ENCODE assay signal across 8 cellular contexts in the genomic region with DNA sequence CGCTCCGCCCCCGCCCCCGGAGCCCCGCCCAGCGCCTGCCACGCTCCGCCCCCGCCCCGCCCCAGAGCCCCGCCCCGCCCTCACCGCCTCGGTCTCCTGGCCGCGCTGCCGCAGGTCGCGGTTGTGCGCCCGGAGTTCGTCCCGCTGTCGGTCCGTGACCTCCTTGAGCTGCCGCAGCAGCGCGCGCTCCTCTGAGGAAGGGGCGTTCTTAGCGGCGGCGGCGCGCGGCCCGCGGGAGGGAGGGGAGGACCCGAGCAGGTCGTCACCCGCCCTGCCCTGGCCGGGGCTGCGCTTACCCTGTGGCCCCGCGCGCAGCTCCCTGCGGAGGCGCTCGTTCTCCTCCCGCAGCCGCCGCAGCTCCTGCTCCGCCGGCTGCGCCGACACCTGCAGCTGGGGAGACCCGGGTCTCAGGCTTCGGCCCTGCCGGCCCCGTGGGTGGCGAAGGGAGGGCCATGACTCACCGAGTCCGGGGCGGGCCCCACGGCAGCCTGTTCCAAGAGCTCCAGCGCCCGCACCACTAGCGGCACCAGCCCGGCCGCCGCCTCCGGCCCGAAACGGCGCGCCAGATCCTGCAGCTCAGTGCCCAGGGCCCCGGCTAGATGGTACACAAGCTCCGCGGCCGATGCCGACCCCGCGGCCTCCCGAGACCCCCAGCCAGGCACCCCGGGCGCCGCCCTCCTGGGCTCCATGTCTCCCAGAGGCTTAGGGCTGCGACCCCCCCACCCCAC. TPM values are rescaled to one million over a fixed set of nuclear protein-coding genes. Genes with fewer than 3 reads are reported as not detected.
DNase-seq lines count a peak whose midpoint lies in the region; ATAC-seq and FAIRE-seq lines count a peak whose summit lies in the region.

No MANE protein-coding gene starts in this region.

- peak overlapping the region; percentile 53 for H3K4me3 Mint-ChIP-seq in activated naive CD8-positive, alpha-beta T cell treated with anti-CD3 and anti-CD28 coated beads, Interleukin-2, amount 10 ng/mL, durations not matched to agents 7 days and 5 days

- H3K27ac Mint-ChIP-seq in activated naive CD8-positive, alpha-beta T cell treated with anti-CD3 and anti-CD28 coated beads, Interleukin-2, amount 10 ng/mL, durations not matched to agents 7 days and 5 days, result peak overlapping the region; percentile 42

- H3K27me3 ChIP-seq in SJSA1 (replicated peaks), result no peaks in the 10 kb centered on the region

- no peaks in the 10 kb centered on the region for H3K9me3 Mint-ChIP-seq in activated naive CD8-positive, alpha-beta T cell treated with anti-CD3 and anti-CD28 coated beads, Interleukin-2, amount 10 ng/mL, durations not matched to agents 7 days and 5 days

- DNase-seq in COLO668 (lab: John Stamatoyannopoulos, UW; ENCODE audit: unreplicated experiment) (peak; percentile 84), HPDE6-E6E7 (ENCODE audit: extremely low spot score) (peak; percentile 88), SJSA1 (ENCODE audit: low read depth in 1 of 2, low spot score in 2 of 2) (peak; percentile 87 to 89), left cardiac atrium (peak; percentile 93), pulmonary artery endothelial cell (ENCODE audit: low read depth, low spot score) (peak; percentile 56), urothelium cell line (ENCODE audit: low spot score) (peak; percentile 85)
- DNase-seq in activated naive CD8-positive, alpha-beta T cell treated with anti-CD3 and anti-CD28 coated beads, Interleukin-2, amount 10 ng/mL, durations not matched to agents 7 days and 5 days, result peak; percentile 89

- H3K27ac ChIP-seq in SJSA1, result peak overlapping the region; percentile 40; the same call in 1 of the 2 replicates

- H3K9me3 ChIP-seq in SJSA1 (replicated peaks), result no peaks in the 10 kb centered on the region

- POLR2A ChIA-PET in activated naive CD8-positive, alpha-beta T cell treated with anti-CD3 and anti-CD28 coated beads, Interleukin-2, amount 10 ng/mL, durations not matched to agents 7 days and 5 days (lab: Charles Lee), result interaction anchor here (0.5 to 2.3 kb wide), 8 partner anchors 19 to 193 kb away, joined by 3 to 16 read pairs (median 4); partner anchors contain the start of genes CRK and SMYD4

- peaks cover 25% of the 10 kb centered on the region for H3K36me3 Mint-ChIP-seq in activated naive CD8-positive, alpha-beta T cell treated with anti-CD3 and anti-CD28 coated beads, Interleukin-2, amount 10 ng/mL, durations not matched to agents 7 days and 5 days

- peak; percentile 44 for ATAC-seq in GM19463 (IDR thresholded peaks at IDR 0.05; ENCODE audit: unreplicated experiment)
- peak; percentile 74 for ATAC-seq in activated naive CD8-positive, alpha-beta T cell treated with anti-CD3 and anti-CD28 coated beads, Interleukin-2, amount 10 ng/mL, durations not matched to agents 7 days and 5 days (ENCODE audit: low read depth)
- peak; percentile 76 to 83 for ATAC-seq in left cardiac atrium

- intact Hi-C loops in left cardiac atrium (cut with DNase I), result loop anchor here in 1 of 2 donors (5.0 kb wide), 1 partner anchor 77 kb away; no protein-coding TSS in a partner anchor

- H3K27me3 Mint-ChIP-seq in activated naive CD8-positive, alpha-beta T cell treated with anti-CD3 and anti-CD28 coated beads, Interleukin-2, amount 10 ng/mL, durations not matched to agents 7 days and 5 days, result no peaks in the 10 kb centered on the region

- peaks cover 31% of the 10 kb centered on the region for H3K4me1 ChIP-seq in SJSA1 (replicated peaks)

- H3K4me3 ChIP-seq in SJSA1, result peak overlapping the region; percentile 52

- peaks cover 52% of the 10 kb centered on the region for H3K36me3 ChIP-seq in SJSA1

- H3K4me1 Mint-ChIP-seq in activated naive CD8-positive, alpha-beta T cell treated with anti-CD3 and anti-CD28 coated beads, Interleukin-2, amount 10 ng/mL, durations not matched to agents 7 days and 5 days, result peaks cover 24% of the 10 kb centered on the region

- FAIRE-seq in urothelium cell line (lab: Jason Lieb, UNC), result no peak

RNA-seq across cellular contexts. Expression of gene RILP, which starts 0.4 kb away (rescaled TPM):
- 0.22 and 1.0 TPM in 2 replicates for total RNA-seq in SJSA1 (2014; rRNA removed; shearing (Covaris generic))
- 1 to 10 TPM; 8.2 to 8.9 TPM for total RNA-seq in activated naive CD8-positive, alpha-beta T cell treated with anti-CD3 and anti-CD28 coated beads, Interleukin-2, amount 10 ng/mL, durations not matched to agents 7 days and 5 days
- 10 to 100 TPM; 38.5 to 44.5 TPM for total RNA-seq in left cardiac atrium
- total RNA-seq in pulmonary artery endothelial cell, result 10.3 and 13.1 TPM in 2 replicates

RNA-seq across cellular contexts. Expression of gene SCARF1, which starts 3.7 kb away (rescaled TPM):
- total RNA-seq in SJSA1 (2014; rRNA removed; shearing (Covaris generic)), result 0.16 TPM in 2 replicates
- total RNA-seq in activated naive CD8-positive, alpha-beta T cell treated with anti-CD3 and anti-CD28 coated beads, Interleukin-2, amount 10 ng/mL, durations not matched to agents 7 days and 5 days, result 1 to 10 TPM; 6.0 to 6.5 TPM
- total RNA-seq in left cardiac atrium, result 10 to 100 TPM; 10.7 to 17.7 TPM
- total RNA-seq in pulmonary artery endothelial cell, result 101 and 117 TPM in 2 replicates

RNA-seq across cellular contexts. Expression of gene SLC43A2, which starts 20.6 kb away (rescaled TPM):
- total RNA-seq in SJSA1 (2014; rRNA removed; shearing (Covaris generic)), result 2.0 and 3.4 TPM in 2 replicates
- total RNA-seq in activated naive CD8-positive, alpha-beta T cell treated with anti-CD3 and anti-CD28 coated beads, Interleukin-2, amount 10 ng/mL, durations not matched to agents 7 days and 5 days, result 1 to 10 TPM; 2.1 to 2.5 TPM
- total RNA-seq in left cardiac atrium (1 to 10 TPM; 7.4 to 8.2 TPM), pulmonary artery endothelial cell (24.5 and 29.5 TPM in 2 replicates)

RNA-seq across cellular contexts. Expression of gene PRPF8, which starts 35.4 kb away (rescaled TPM):
- total RNA-seq in SJSA1 (2014; rRNA removed; shearing (Covaris generic)), result 47.1 and 73.3 TPM in 2 replicates
- 100 to 1,000 TPM; 346 to 350 TPM for total RNA-seq in activated naive CD8-positive, alpha-beta T cell treated with anti-CD3 and anti-CD28 coated beads, Interleukin-2, amount 10 ng/mL, durations not matched to agents 7 days and 5 days
- total RNA-seq in left cardiac atrium (100 to 1,000 TPM; 136 to 181 TPM), pulmonary artery endothelial cell (98.5 and 117 TPM in 2 replicates)

Comparison
In these comparisons a context has a peak if more than half of its experiments do, and no peak if none do; other contexts are left out.
1. Peak in every context shown above with its lines: DNase-seq, ATAC-seq, H3K4me3 ChIP-seq and H3K27ac ChIP-seq.